1 cellular context compared by ENCODE assay signal in the genomic region with DNA sequence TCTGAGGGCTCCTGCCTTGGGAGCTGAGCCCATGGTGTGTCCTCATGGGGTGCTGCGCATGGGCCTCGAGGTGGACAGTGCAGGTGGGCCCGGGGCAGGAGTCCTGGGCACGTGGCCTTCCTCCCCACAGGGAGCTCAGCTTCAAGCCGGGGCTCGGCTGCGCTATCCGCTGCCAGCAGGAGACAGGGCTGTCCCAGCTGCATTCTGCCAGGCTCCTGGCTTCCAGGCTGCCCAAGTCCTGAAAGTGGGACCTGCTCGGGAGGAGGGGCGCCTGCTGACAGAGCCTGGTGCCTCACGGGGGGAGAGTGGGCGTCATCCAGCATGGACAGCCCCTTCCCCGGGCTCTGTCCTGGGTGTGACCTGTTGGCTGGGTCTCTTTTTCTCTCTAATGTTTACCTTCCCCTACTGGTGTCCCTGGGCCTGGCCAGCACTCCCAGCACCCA.
TF ChIP-seq lines count a peak whose summit lies in the region.

No MANE protein-coding gene starts in this region.

TF ChIP-seq in HCT116, 20 proteins besides CTCF, POLR2A, EP300 and RAD21:
- TF ChIP-seq JUND (IDR thresholded peaks at IDR 0.05) (no peak), EGR1 (IDR thresholded peaks at IDR 0.05; ENCODE audit: low read depth) (no peak), ZFX (IDR thresholded peaks at IDR 0.05) (no peak), EZH2 (IDR thresholded peaks at IDR 0.05) (no peak), SRF (IDR thresholded peaks at IDR 0.05; ENCODE audit: low read depth) (no peak), EZH2phosphoT487 (IDR thresholded peaks at IDR 0.05; ENCODE audit: borderline replicate concordance) (no peak), SP1 (IDR thresholded peaks at IDR 0.05; ENCODE audit: low read depth) (no peak), ZNF274 (IDR thresholded peaks at IDR 0.05; ENCODE audit: low read depth, low read length) (no peak)
- TF ChIP-seq, protein P1, sequence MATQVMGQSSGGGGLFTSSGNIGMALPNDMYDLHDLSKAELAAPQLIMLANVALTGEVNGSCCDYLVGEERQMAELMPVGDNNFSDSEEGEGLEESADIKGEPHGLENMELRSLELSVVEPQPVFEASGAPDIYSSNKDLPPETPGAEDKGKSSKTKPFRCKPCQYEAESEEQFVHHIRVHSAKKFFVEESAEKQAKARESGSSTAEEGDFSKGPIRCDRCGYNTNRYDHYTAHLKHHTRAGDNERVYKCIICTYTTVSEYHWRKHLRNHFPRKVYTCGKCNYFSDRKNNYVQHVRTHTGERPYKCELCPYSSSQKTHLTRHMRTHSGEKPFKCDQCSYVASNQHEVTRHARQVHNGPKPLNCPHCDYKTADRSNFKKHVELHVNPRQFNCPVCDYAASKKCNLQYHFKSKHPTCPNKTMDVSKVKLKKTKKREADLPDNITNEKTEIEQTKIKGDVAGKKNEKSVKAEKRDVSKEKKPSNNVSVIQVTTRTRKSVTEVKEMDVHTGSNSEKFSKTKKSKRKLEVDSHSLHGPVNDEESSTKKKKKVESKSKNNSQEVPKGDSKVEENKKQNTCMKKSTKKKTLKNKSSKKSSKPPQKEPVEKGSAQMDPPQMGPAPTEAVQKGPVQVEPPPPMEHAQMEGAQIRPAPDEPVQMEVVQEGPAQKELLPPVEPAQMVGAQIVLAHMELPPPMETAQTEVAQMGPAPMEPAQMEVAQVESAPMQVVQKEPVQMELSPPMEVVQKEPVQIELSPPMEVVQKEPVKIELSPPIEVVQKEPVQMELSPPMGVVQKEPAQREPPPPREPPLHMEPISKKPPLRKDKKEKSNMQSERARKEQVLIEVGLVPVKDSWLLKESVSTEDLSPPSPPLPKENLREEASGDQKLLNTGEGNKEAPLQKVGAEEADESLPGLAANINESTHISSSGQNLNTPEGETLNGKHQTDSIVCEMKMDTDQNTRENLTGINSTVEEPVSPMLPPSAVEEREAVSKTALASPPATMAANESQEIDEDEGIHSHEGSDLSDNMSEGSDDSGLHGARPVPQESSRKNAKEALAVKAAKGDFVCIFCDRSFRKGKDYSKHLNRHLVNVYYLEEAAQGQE (IDR thresholded peaks at IDR 0.05; ENCODE audit: low read depth): no peak
